ENCODE assay signal across 9 cellular contexts in genomic region chr7:45888185-45888992, GRCh38. TPM values are rescaled to one million over a fixed set of nuclear protein-coding genes. Genes with fewer than 3 reads are reported as not detected.
DNase-seq lines count a peak whose midpoint lies in the region; ATAC-seq and TF ChIP-seq lines count a peak whose summit lies in the region.
"Had no signal": no experiment of that assay in that cellular context is flagged by ENCODE, and none has a peak within 500 bp of the region (broad histone marks: within the 10 kb centered on the region; RNA-seq: fewer than 3 reads in every experiment).

Gene IGFBP1 (plus strand): TSS chr7:45888488. CDS start chr7:45888653, 165 bp downstream.

- H3K4me1 Mint-ChIP-seq in activated naive CD8-positive, alpha-beta T cell treated with anti-CD3 and anti-CD28 coated beads, Interleukin-2, amount 50 U/mL, for 24 hours, result no peaks in the 10 kb centered on the region

- H3K27ac Mint-ChIP-seq in activated naive CD8-positive, alpha-beta T cell treated with anti-CD3 and anti-CD28 coated beads, Interleukin-2, amount 50 U/mL, for 24 hours, result no peak within 1 kb of the TSS

- H3K36me3 ChIP-seq in HUES48 (ENCODE audit: control insufficient read depth, insufficient read depth, low read length) (no peaks in the 10 kb centered on the region), hepatocyte (replicated peaks; ENCODE audit: insufficient read depth, low read depth) (no peaks in the 10 kb centered on the region), skeletal muscle tissue (ENCODE audit: control insufficient read depth in 3 of 3, insufficient read depth in 3 of 3, low read length in 3 of 3) (no peaks in the 10 kb centered on the region)

- ATAC-seq in activated naive CD8-positive, alpha-beta T cell treated with anti-CD3 and anti-CD28 coated beads, Interleukin-2, amount 50 U/mL, for 24 hours, result peak; percentile 17
- ATAC-seq in HG02840 (IDR thresholded peaks at IDR 0.05; ENCODE audit: low FRiP score, unreplicated experiment), result no peak

- no peaks in the 10 kb centered on the region for H3K9me3 ChIP-seq in HUES48 (ENCODE audit: control insufficient read depth, insufficient read depth, low read length)
- no peaks in the 10 kb centered on the region for H3K9me3 ChIP-seq in hepatocyte (ENCODE audit: low read depth)
- H3K9me3 ChIP-seq in skeletal muscle tissue (ENCODE audit: control insufficient read depth in 3 of 3, low read length in 3 of 3), result no peaks in the 10 kb centered on the region

- H3K27ac ChIP-seq in HUES48 (ENCODE audit: low read depth, low read length), result no peak within 1 kb of the TSS
- H3K27ac ChIP-seq in hepatocyte, result no peak within 1 kb of the TSS
- no peak within 1 kb of the TSS for H3K27ac ChIP-seq in skeletal muscle tissue (ENCODE audit: low read depth, low read length)

- H3K9ac ChIP-seq in HUES48 (ENCODE audit: low read depth, low read length), result no peak within 1 kb of the TSS
- no peak within 1 kb of the TSS for H3K9ac ChIP-seq in skeletal muscle tissue (ENCODE audit: low read depth in 1 of 3, low read length in 3 of 3)

- H3K4me2 ChIP-seq in hepatocyte, result peak within 1 kb of the TSS; percentile 80

- WGBS in hepatocyte (ENCODE audit: low lambda C conversion rate, missing lambda C conversion rate), result 9% methylated on average over 42 of the region's 73 CpGs

- H4K20me1 ChIP-seq in hepatocyte (ENCODE audit: insufficient read depth, poor library complexity, severe bottlenecking), result no peaks in the 10 kb centered on the region

- H3K27me3 Mint-ChIP-seq in activated naive CD8-positive, alpha-beta T cell treated with anti-CD3 and anti-CD28 coated beads, Interleukin-2, amount 50 U/mL, for 24 hours, result peaks cover 57% of the 10 kb centered on the region

- peak within 1 kb of the TSS; percentile 8 for H2AFZ ChIP-seq in hepatocyte

- H3K36me3 Mint-ChIP-seq in activated naive CD8-positive, alpha-beta T cell treated with anti-CD3 and anti-CD28 coated beads, Interleukin-2, amount 50 U/mL, for 24 hours (ENCODE audit: low read depth), result no peaks in the 10 kb centered on the region

- peak within 1 kb of the TSS; percentile 57 for H3K4me3 ChIP-seq in HUES48 (ENCODE audit: low read depth, low read length)
- peak within 1 kb of the TSS; percentile 1 for H3K4me3 ChIP-seq in hepatocyte
- H3K4me3 ChIP-seq in skeletal muscle tissue (ENCODE audit: low read length in 3 of 3), result peak within 1 kb of the TSS in 2 of 3 donors; percentile 32 to 41

- H3K79me2 ChIP-seq in hepatocyte, result no peaks in the 10 kb centered on the region

- DNase-seq in activated naive CD8-positive, alpha-beta T cell treated with anti-CD3 and anti-CD28 coated beads, Interleukin-2, amount 50 U/mL, for 24 hours, result no peak
- DNase-seq in hepatocyte (ENCODE audit: low spot score) (peak; percentile 58), 8988T (no peak), NCI-H2029 treated with DMSO at 0.1 percent for 48 hours (lab: John Stamatoyannopoulos, UW) (no peak)
- DNase-seq: hippocampal formation, SW 1271 had no signal

- H3K4me3 Mint-ChIP-seq in activated naive CD8-positive, alpha-beta T cell treated with anti-CD3 and anti-CD28 coated beads, Interleukin-2, amount 50 U/mL, for 24 hours, result no peak within 1 kb of the TSS

- TF ChIP-seq CTCF in hepatocyte (IDR thresholded peaks at IDR 0.05; ENCODE audit: poor library complexity), result no peak

- H3K27me3 ChIP-seq in HUES48 (ENCODE audit: control insufficient read depth, insufficient read depth, low read length), result peaks cover 49% of the 10 kb centered on the region
- H3K27me3 ChIP-seq in hepatocyte, result peaks cover 39% of the 10 kb centered on the region
- H3K27me3 ChIP-seq in skeletal muscle tissue (ENCODE audit: control insufficient read depth in 3 of 3, insufficient read depth in 3 of 3, low read length in 3 of 3), result peaks cover 48 to 56% (median 48%) of the 10 kb centered on the region in 3 donors

- no peaks in the 10 kb centered on the region for H3K9me2 ChIP-seq in hepatocyte (replicated peaks; ENCODE audit: insufficient read depth)

- H3K9me3 Mint-ChIP-seq in activated naive CD8-positive, alpha-beta T cell treated with anti-CD3 and anti-CD28 coated beads, Interleukin-2, amount 50 U/mL, for 24 hours, result no peaks in the 10 kb centered on the region

- H3K4me1 ChIP-seq in HUES48 (ENCODE audit: control insufficient read depth, insufficient read depth, low read length) (peaks cover 12% of the 10 kb centered on the region; the same call in 1 of the 2 replicates), hepatocyte (ENCODE audit: insufficient read depth) (peaks cover 17% of the 10 kb centered on the region), skeletal muscle tissue (ENCODE audit: control insufficient read depth in 3 of 3, insufficient read depth in 3 of 3, low read length in 3 of 3) (peaks cover 4 to 7% (median 6%) of the 10 kb centered on the region in 3 donors)

RNA-seq across cellular contexts. Expression of gene IGFBP1, which starts in this region (rescaled TPM):
- total RNA-seq in hepatocyte (20.0 and 20.4 TPM in 2 replicates), skeletal muscle tissue (not detected)
- 19.6 and 26.3 TPM in 2 replicates for polyA plus RNA-seq in hepatocyte

Comparison
In these comparisons a context has a peak if more than half of its experiments do, and no peak if none do; other contexts are left out.
1. RNA of gene IGFBP1 (total RNA-seq): 20.0 to 20.4 TPM in hepatocyte; not detected in skeletal muscle tissue (single experiment); every median in the first group is over 10 times any median in the second.
2. H3K4me3 ChIP-seq: peak in every context shown above with its lines; median percentile 57 in HUES48; 36 in skeletal muscle tissue; 1 in hepatocyte.